8 cellular contexts compared by ENCODE assay signal in genomic region chr1:61049850-61050540, GRCh38. TPM values are rescaled to one million over a fixed set of nuclear protein-coding genes. Genes with fewer than 3 reads are reported as not detected.
DNase-seq lines count a peak whose midpoint lies in the region; TF ChIP-seq lines count a peak whose summit lies in the region.

No MANE protein-coding gene starts in this region.

- TF ChIP-seq CTCF in GM20000 (IDR thresholded peaks at IDR 0.05; ENCODE audit: extremely low read depth, missing control alignments) (peak; percentile 68), OCI-LY7 (conservative IDR thresholded peaks at IDR 0.05; ENCODE audit: low read length) (peak; percentile 94)

- no peak overlapping the region for H3K27ac ChIP-seq in HUES6 (ENCODE audit: low read depth, low read length)
- no peak overlapping the region for H3K27ac ChIP-seq in OCI-LY7 (ENCODE audit: low read depth, low read length, poor library complexity, severe bottlenecking)
- peak overlapping the region; percentile 90 to 94 for H3K27ac ChIP-seq in esophagus (ENCODE audit: low read depth in 2 of 2, low read length in 1 of 2)
- H3K27ac ChIP-seq in mucosa of rectum (ENCODE audit: low read depth in 2 of 2, low read length in 2 of 2), result peak overlapping the region; percentile 78 to 80

- no TSS peak for BruUV-seq in OCI-LY7 (replicated peaks; lab: Mats Ljungman, UMichigan)

- peaks cover 49% of the 10 kb centered on the region for H3K27me3 ChIP-seq in HUES6 (ENCODE audit: control insufficient read depth, insufficient read depth, low read length)
- no peaks in the 10 kb centered on the region for H3K27me3 ChIP-seq in esophagus (ENCODE audit: control insufficient read depth in 1 of 2, insufficient read depth in 2 of 2, low read length in 2 of 2)
- no peaks in the 10 kb centered on the region for H3K27me3 ChIP-seq in mucosa of rectum (ENCODE audit: control insufficient read depth in 2 of 2, insufficient read depth in 2 of 2, low read length in 2 of 2)

- H3K9me2 ChIP-seq in OCI-LY7 (ENCODE audit: insufficient read depth, low read length), result no peaks in the 10 kb centered on the region

- no peaks in the 10 kb centered on the region for H4K20me1 ChIP-seq in OCI-LY7 (ENCODE audit: insufficient read depth, low read length)

- H3K9me3 ChIP-seq in HUES6 (ENCODE audit: control insufficient read depth, insufficient read depth, low read depth, low read length), result no peaks in the 10 kb centered on the region
- H3K9me3 ChIP-seq in OCI-LY7 (ENCODE audit: low read length), result no peaks in the 10 kb centered on the region
- H3K9me3 ChIP-seq in esophagus (ENCODE audit: control insufficient read depth in 2 of 2, insufficient read depth in 1 of 2, low read depth in 1 of 2, low read length in 1 of 2), result no peaks in the 10 kb centered on the region
- no peaks in the 10 kb centered on the region for H3K9me3 ChIP-seq in mucosa of rectum (ENCODE audit: control insufficient read depth in 2 of 2, low read length in 2 of 2)

- peak overlapping the region; percentile 93 for H2AFZ ChIP-seq in OCI-LY7 (ENCODE audit: low read length)

- POLR2A ChIA-PET in OCI-LY7 (lab: Charles Lee), result interaction anchor here (0.6 to 3.3 kb wide), 4 partner anchors 10 to 251 kb away, joined by 3 to 12 read pairs (median 4); no protein-coding TSS in a partner anchor

- H3K4me1 ChIP-seq in HUES6 (ENCODE audit: control insufficient read depth, insufficient read depth, low read length), result peaks cover 26% of the 10 kb centered on the region
- peaks cover 10% of the 10 kb centered on the region for H3K4me1 ChIP-seq in OCI-LY7 (ENCODE audit: insufficient read depth, low read length, poor library complexity, severe bottlenecking)
- H3K4me1 ChIP-seq in esophagus (ENCODE audit: control insufficient read depth in 2 of 2, insufficient read depth in 2 of 2, low read length in 1 of 2), result peaks cover 2 to 6% of the 10 kb centered on the region in 2 donors
- H3K4me1 ChIP-seq in mucosa of rectum (ENCODE audit: control insufficient read depth in 2 of 2, insufficient read depth in 2 of 2, low read length in 2 of 2), result peaks cover 11 to 16% of the 10 kb centered on the region in 2 donors

- CTCF ChIA-PET in OCI-LY7 (lab: Charles Lee; ENCODE audit: unreplicated experiment), result interaction anchor here (0.6 to 1.3 kb wide), 5 partner anchors 27 to 403 kb away, joined by 3 to 4 read pairs (median 3); no protein-coding TSS in a partner anchor

- peak overlapping the region; percentile 72 for H3K4me2 ChIP-seq in OCI-LY7 (ENCODE audit: low read length)

- H3K4me3 ChIP-seq in HUES6 (ENCODE audit: low read depth, low read length) (peak overlapping the region; percentile 62), OCI-LY7 (ENCODE audit: low read depth, low read length, poor library complexity, severe bottlenecking) (peak overlapping the region; percentile 71), esophagus (ENCODE audit: low read depth in 1 of 2, low read length in 2 of 2) (peak overlapping the region; percentile 75 to 89), mucosa of rectum (ENCODE audit: low read length in 2 of 2) (peak overlapping the region; percentile 75 to 82)

- DNase-seq in CD1c-positive myeloid dendritic cell (ENCODE audit: extremely low spot score), result peak; percentile 91
- DNase-seq in GM20000 (ENCODE audit: low spot score), result peak; percentile 85
- DNase-seq in OCI-LY7 (ENCODE audit: low spot score), result peak; percentile 81
- DNase-seq in activated T-cell treated with anti-CD3 and anti-CD28 coated beads, Interleukin-2, amount 50 U/mL, for 1 hour, result peak; percentile 93
- peak; percentile 85 for DNase-seq in stimulated activated CD8-positive, alpha-beta memory T cell treated with anti-CD3 and anti-CD28 coated beads, Interleukin-4, amount 100 ng/mL, for 24 hours (ENCODE audit: low read depth)

- H3K36me3 ChIP-seq in HUES6 (ENCODE audit: control insufficient read depth, insufficient read depth, low read length) (no peaks in the 10 kb centered on the region), OCI-LY7 (ENCODE audit: insufficient read depth, low read length) (no peaks in the 10 kb centered on the region), esophagus (ENCODE audit: control insufficient read depth in 2 of 2, insufficient read depth in 2 of 2, low read length in 1 of 2) (no peaks in the 10 kb centered on the region), mucosa of rectum (ENCODE audit: control insufficient read depth in 2 of 2, insufficient read depth in 2 of 2, low read length in 2 of 2) (no peaks in the 10 kb centered on the region)

- intact Hi-C loops in OCI-LY7 (cut with micrococcal nuclease; ENCODE audit: unreplicated experiment), result loop anchor here (1.0 to 10.0 kb wide), 3 partner anchors 403 to 802 kb away; partner anchors contain the start of gene PATJ

- WGBS in esophagus, 2 donors, result 1% methylated on average over 41 to 48 of the region's 48 CpGs

- no peak overlapping the region for H3K9ac ChIP-seq in HUES6 (ENCODE audit: low read length)
- peak overlapping the region; percentile 52 to 85 for H3K9ac ChIP-seq in mucosa of rectum (ENCODE audit: low read depth in 1 of 2, low read length in 2 of 2)

- H3K79me2 ChIP-seq in OCI-LY7 (ENCODE audit: insufficient read depth, low read depth, low read length), result no peaks in the 10 kb centered on the region

RNA-seq across cellular contexts. Expression of gene NFIA, which starts 32.4 kb away (rescaled TPM):
- total RNA-seq in OCI-LY7 (2014; rRNA removed; shearing (Covaris generic)), result 2.8 and 7.8 TPM in 2 replicates
- total RNA-seq in OCI-LY7 (2022), result 16.4 and 18.8 TPM in 2 replicates
- polyA plus RNA-seq in esophagus, result 10 to 100 TPM in 1 of 2 donors, 1 to 10 TPM in 1; 9.0 to 11.0 TPM

Comparison
In these comparisons a context has a peak if more than half of its experiments do, and no peak if none do; other contexts are left out.
1. H3K27ac ChIP-seq: peak in esophagus (2 of 2) and mucosa of rectum (2 of 2); none in HUES6 (single experiment) and OCI-LY7 (single experiment).
2. Peak in every context shown above with its lines, with median percentiles within 50 percentile points of each other: DNase-seq and H3K4me3 ChIP-seq.